ENCODE assay signal across 8 cellular contexts in the genomic region with DNA sequence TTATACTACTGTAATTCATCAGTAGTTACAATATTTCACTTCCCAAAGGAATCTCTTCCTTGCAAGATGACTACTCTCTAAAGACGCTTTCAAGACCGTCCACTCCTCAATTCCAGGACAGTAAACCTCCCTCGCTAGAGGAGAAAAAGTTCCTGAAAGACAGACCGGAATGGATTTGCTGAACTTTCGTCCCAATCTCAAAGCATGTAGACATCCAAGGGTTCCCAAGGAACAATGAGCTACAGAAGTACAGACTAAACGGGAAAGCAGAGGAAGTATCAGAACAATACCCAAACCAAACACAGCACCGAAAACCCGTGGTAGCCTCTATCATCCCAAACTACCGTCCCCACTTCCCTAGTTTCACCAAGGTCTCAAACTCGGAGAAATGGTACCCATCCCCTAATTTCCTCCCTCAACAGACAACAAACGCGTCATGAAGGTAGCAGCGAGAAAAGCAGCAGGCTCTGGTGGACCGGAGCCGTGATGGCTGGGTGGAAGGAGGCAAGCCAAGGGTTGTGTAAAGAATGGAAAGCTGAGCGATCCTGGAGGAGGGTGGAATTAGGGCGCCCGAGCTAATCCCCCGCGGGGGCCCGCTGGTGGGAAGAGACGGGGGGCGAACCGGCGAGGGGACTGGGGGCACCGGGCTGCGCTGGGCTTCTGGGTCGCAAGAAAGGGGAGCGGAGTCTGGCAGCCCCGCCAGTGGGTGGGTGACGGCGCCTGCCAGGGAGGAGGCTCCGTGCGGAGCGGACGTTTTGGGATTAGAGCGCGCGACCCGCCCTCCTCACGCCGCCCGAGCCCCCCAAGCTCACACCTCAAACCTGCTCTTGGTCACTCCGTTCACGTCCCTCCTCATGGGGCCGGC. TPM values are rescaled to one million over a fixed set of nuclear protein-coding genes. Genes with fewer than 3 reads are reported as not detected.
DNase-seq lines count a peak whose midpoint lies in the region; ATAC-seq and TF ChIP-seq lines count a peak whose summit lies in the region.

No MANE protein-coding gene starts in this region.

- peak; percentile 80 for DNase-seq in D341Med (ENCODE audit: low spot score)
- DNase-seq in thyroid gland: peak in 1 of 2 donors; percentile 21
- DNase-seq in effector CD8-positive, alpha-beta T cell (lab: John Stamatoyannopoulos, UW): no peak
- no peak for DNase-seq in NCI-H2081 (lab: John Stamatoyannopoulos, UW)

- WGBS in thyroid gland, 2 donors: 1 to 2% methylated on average over 22 to 25 of the region's 46 CpGs

- H3F3A ChIP-seq in SU-DHL-6 (ENCODE audit: insufficient read depth): peaks cover 30% of the 10 kb centered on the region

- peak overlapping the region; percentile 91 for H3K4me3 ChIP-seq in SU-DHL-6 (ENCODE audit: insufficient read depth, low read length, poor library complexity, severe bottlenecking)
- H3K4me3 ChIP-seq in endocrine pancreas (ENCODE audit: control insufficient read depth, insufficient read depth, low read length): peak overlapping the region; percentile 79
- peak overlapping the region; percentile 90 for H3K4me3 ChIP-seq in mononuclear cell (ENCODE audit: low read length)
- H3K4me3 ChIP-seq in thyroid gland (replicated peaks in 1 of 3): peak overlapping the region; percentile 78 to 92 (median 91)

- 0 out of 2 replicates have a peak, but pooled peaks cover 4% of the 10 kb centered on the region for H4K20me1 ChIP-seq in SU-DHL-6 (ENCODE audit: low read depth, low read length)

- H3K27ac ChIP-seq in SU-DHL-6 (ENCODE audit: low read depth, low read length) (no peak overlapping the region), thyroid gland (peak overlapping the region; percentile 82 to 86 (median 83))

- TF ChIP-seq CTCF in SU-DHL-6 (IDR thresholded peaks at IDR 0.05; ENCODE audit: insufficient read depth, low read length, poor library complexity, severe bottlenecking) (no peak), thyroid gland (IDR thresholded peaks at IDR 0.05) (no peak)

- intact Hi-C loops in thyroid gland (cut with DNase I): no loop called here

- no peaks in the 10 kb centered on the region for H3K9me2 ChIP-seq in SU-DHL-6 (replicated peaks; ENCODE audit: insufficient read depth, low read length)

- H3K9me3 ChIP-seq in SU-DHL-6 (ENCODE audit: insufficient read depth, low read length): no peaks in the 10 kb centered on the region
- H3K9me3 ChIP-seq in endocrine pancreas (ENCODE audit: control insufficient read depth, low read length): no peaks in the 10 kb centered on the region
- H3K9me3 ChIP-seq in mononuclear cell (ENCODE audit: low read depth, low read length): no peaks in the 10 kb centered on the region
- no peaks in the 10 kb centered on the region for H3K9me3 ChIP-seq in thyroid gland

- H3K4me2 ChIP-seq in SU-DHL-6 (ENCODE audit: low read depth, low read length, poor library complexity, severe bottlenecking): peak overlapping the region; percentile 64

- TF ChIP-seq POLR2A in thyroid gland (IDR thresholded peaks at IDR 0.05): no peak

- H2AFZ ChIP-seq in SU-DHL-6 (ENCODE audit: low read depth, low read length, severe bottlenecking): peak overlapping the region; percentile 91

- H3K4me1 ChIP-seq in endocrine pancreas (ENCODE audit: control insufficient read depth, insufficient read depth, low read length): peaks cover 14% of the 10 kb centered on the region
- peaks cover 13% of the 10 kb centered on the region for H3K4me1 ChIP-seq in mononuclear cell (ENCODE audit: insufficient read depth, low read length)
- H3K4me1 ChIP-seq in thyroid gland: peaks cover 7 to 17% of the 10 kb centered on the region in 2 donors

- H3K9ac ChIP-seq in SU-DHL-6 (ENCODE audit: low read length) (peak overlapping the region; percentile 68), endocrine pancreas (ENCODE audit: control insufficient read depth, insufficient read depth, low read length) (peak overlapping the region; percentile 94)

- H3K27me3 ChIP-seq in SU-DHL-6 (ENCODE audit: low read length) (no peaks in the 10 kb centered on the region), endocrine pancreas (ENCODE audit: control insufficient read depth, insufficient read depth, low read length) (no peaks in the 10 kb centered on the region), mononuclear cell (ENCODE audit: insufficient read depth, low read length) (no peaks in the 10 kb centered on the region), thyroid gland (no peaks in the 10 kb centered on the region)

- H3K36me3 ChIP-seq in SU-DHL-6 (ENCODE audit: low read length) (no peaks in the 10 kb centered on the region), endocrine pancreas (ENCODE audit: control insufficient read depth, insufficient read depth, low read length) (no peaks in the 10 kb centered on the region), thyroid gland (no peaks in the 10 kb centered on the region)

- no peaks in the 10 kb centered on the region for H3K79me2 ChIP-seq in SU-DHL-6 (ENCODE audit: insufficient read depth, low read length)

- peak; percentile 21 for ATAC-seq in HG02870 (IDR thresholded peaks at IDR 0.05; ENCODE audit: unreplicated experiment)

RNA-seq across cellular contexts. Expression of a gene that starts 0.6 kb away (rescaled TPM):
- total RNA-seq in mononuclear cell (15.8 TPM), thyroid gland (10 to 100 TPM; 17.2 to 27.7 (median 22.2) TPM)

RNA-seq across cellular contexts. Expression of a gene that starts 50.3 kb away (rescaled TPM):
- total RNA-seq in mononuclear cell (23.9 TPM), thyroid gland (10 to 100 TPM; 22.4 to 29.6 (median 25.0) TPM)
